8 cellular contexts compared by ENCODE assay signal in the genomic region with DNA sequence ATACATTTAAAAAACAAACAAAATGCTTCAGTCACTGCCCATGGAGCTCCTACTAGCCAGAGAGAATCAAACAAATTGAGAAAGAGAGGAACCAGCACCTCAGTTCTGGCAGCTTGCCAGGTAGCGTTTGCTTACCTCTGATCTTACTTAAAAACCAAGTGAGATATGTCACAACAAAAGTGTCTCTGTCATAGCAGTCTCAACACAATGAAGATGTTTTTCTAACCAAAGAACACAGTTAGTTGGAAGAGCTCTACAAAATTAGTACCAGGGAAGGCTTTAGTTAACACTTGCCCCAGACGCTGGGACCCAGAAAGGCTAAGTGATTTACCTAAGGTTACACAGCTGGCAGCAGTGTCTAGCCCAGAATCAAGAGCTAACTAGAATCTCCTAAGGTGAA. TPM values are rescaled to one million over a fixed set of nuclear protein-coding genes. Genes with fewer than 3 reads are reported as not detected.
A peak's percentile ranks its signal among the peaks of the same experiment; 100 is the strongest.
DNase-seq lines count a peak whose midpoint lies in the region; ATAC-seq and TF ChIP-seq lines count a peak whose summit lies in the region.

No MANE protein-coding gene starts in this region.

- TF ChIP-seq EP300 in sigmoid colon (IDR thresholded peaks at IDR 0.05): no peak

- H3K36me3 Mint-ChIP-seq in T-helper 17 cell (ENCODE audit: low read depth): peaks cover 6% of the 10 kb centered on the region

- peaks cover 31% of the 10 kb centered on the region for H3K4me1 Mint-ChIP-seq in T-helper 17 cell

- DNase-seq in NCI-H82 (lab: John Stamatoyannopoulos, UW) (peak; percentile 62), NCI-H82 treated with DMSO at 0.1 percent for 48 hours (lab: John Stamatoyannopoulos, UW; ENCODE audit: unreplicated experiment) (no peak), NCI-H345 treated with DMSO at 0.1 percent for 48 hours (lab: John Stamatoyannopoulos, UW; ENCODE audit: unreplicated experiment) (peak; percentile 70), sigmoid colon (peak; percentile 72), ascending aorta (ENCODE audit: low spot score in 2 of 2) (no peak), T-helper 17 cell (no peak)
- peak; percentile 8 for DNase-seq in effector CD8-positive, alpha-beta T cell (lab: John Stamatoyannopoulos, UW)

- no peak overlapping the region for H3K4me3 Mint-ChIP-seq in T-helper 17 cell

- TF ChIP-seq CTCF in sigmoid colon (IDR thresholded peaks at IDR 0.05) (no peak), ascending aorta (IDR thresholded peaks at IDR 0.05) (no peak)

- H3K36me3 ChIP-seq in sigmoid colon (no peaks in the 10 kb centered on the region), ascending aorta (no peaks in the 10 kb centered on the region)

- H3K27ac ChIP-seq in sigmoid colon: no peak overlapping the region
- no peak overlapping the region for H3K27ac ChIP-seq in ascending aorta

- no peaks in the 10 kb centered on the region for H3K9me3 ChIP-seq in sigmoid colon
- H3K9me3 ChIP-seq in ascending aorta: no peaks in the 10 kb centered on the region
- H3K9me3 ChIP-seq in T-helper 17 cell (ENCODE audit: control insufficient read depth, low read length, poor library complexity, severe bottlenecking): no peaks in the 10 kb centered on the region

- intact Hi-C loops in sigmoid colon (cut with DNase I) (no loop called here), ascending aorta (cut with DNase I) (loop anchor here (10.0 kb wide), 2 partner anchors 638 to 732 kb away; partner anchors contain the start of gene IMMP2L)

- 38 to 43% methylated on average over 2 of the region's 2 CpGs for WGBS in sigmoid colon, 2 donors

- peaks cover 0 to 20% (median 10%) of the 10 kb centered on the region in 4 donors for H3K4me1 ChIP-seq in sigmoid colon
- peaks cover 0 to 7% of the 10 kb centered on the region in 2 donors for H3K4me1 ChIP-seq in ascending aorta

- no peaks in the 10 kb centered on the region for H3K27me3 ChIP-seq in sigmoid colon
- no peaks in the 10 kb centered on the region for H3K27me3 ChIP-seq in ascending aorta

- H3K4me3 ChIP-seq in sigmoid colon (no peak overlapping the region), ascending aorta (no peak overlapping the region)

- ATAC-seq in GM19324 (IDR thresholded peaks at IDR 0.05; ENCODE audit: low FRiP score, unreplicated experiment) (no peak), T-helper 17 cell (no peak)

- no peak for TF ChIP-seq POLR2A in sigmoid colon (IDR thresholded peaks at IDR 0.05)

- peaks cover 60% of the 10 kb centered on the region for H3K27me3 Mint-ChIP-seq in T-helper 17 cell

- H3K27ac Mint-ChIP-seq in T-helper 17 cell: no peak overlapping the region

RNA-seq across cellular contexts. Expression of gene DOCK4, which starts 3.4 kb away (rescaled TPM):
- total RNA-seq in sigmoid colon (10 to 100 TPM; 14.1 to 28.5 (median 21.9) TPM), ascending aorta (43.5 TPM), T-helper 17 cell (under 1 TPM; 0.18 to 0.57 TPM)
- polyA plus RNA-seq in sigmoid colon: 1 to 10 TPM; 3.0 to 5.7 (median 3.7) TPM

RNA-seq across cellular contexts. Expression of gene ZNF277, which starts 3.7 kb away (rescaled TPM):
- total RNA-seq in sigmoid colon: 10 to 100 TPM; 39.0 to 49.3 (median 40.8) TPM
- 10 to 100 TPM; 15.8 to 26.8 (median 21.6) TPM for polyA plus RNA-seq in sigmoid colon
- total RNA-seq in ascending aorta: 0.43 TPM
- 10 to 100 TPM; 25.7 to 28.8 TPM for total RNA-seq in T-helper 17 cell

Comparison
In these comparisons a context has a peak if more than half of its experiments do, and no peak if none do; other contexts are left out.
1. DNase-seq: peak in NCI-H82 (single experiment), NCI-H345 treated with DMSO at 0.1 percent for 48 hours (single experiment), effector CD8-positive, alpha-beta T cell (single experiment) and sigmoid colon (single experiment); none in NCI-H82 treated with DMSO at 0.1 percent for 48 hours (single experiment), ascending aorta (0 of 2) and T-helper 17 cell (0 of 3).
2. RNA of gene DOCK4, which starts 3.4 kb away (total RNA-seq): 43.5 TPM in ascending aorta (single experiment) and 14.1 to 28.5 TPM in sigmoid colon; 0.18 to 0.57 TPM in T-helper 17 cell; every median in the first group is over 4 times any median in the second.
3. RNA of gene ZNF277, which starts 3.7 kb away (total RNA-seq): 39.0 to 49.3 TPM in sigmoid colon and 25.7 to 28.8 TPM in T-helper 17 cell; 0.43 TPM in ascending aorta (single experiment); every median in the first group is over 10 times any median in the second.